ENCODE assay signal across 8 cellular contexts in the genomic region with DNA sequence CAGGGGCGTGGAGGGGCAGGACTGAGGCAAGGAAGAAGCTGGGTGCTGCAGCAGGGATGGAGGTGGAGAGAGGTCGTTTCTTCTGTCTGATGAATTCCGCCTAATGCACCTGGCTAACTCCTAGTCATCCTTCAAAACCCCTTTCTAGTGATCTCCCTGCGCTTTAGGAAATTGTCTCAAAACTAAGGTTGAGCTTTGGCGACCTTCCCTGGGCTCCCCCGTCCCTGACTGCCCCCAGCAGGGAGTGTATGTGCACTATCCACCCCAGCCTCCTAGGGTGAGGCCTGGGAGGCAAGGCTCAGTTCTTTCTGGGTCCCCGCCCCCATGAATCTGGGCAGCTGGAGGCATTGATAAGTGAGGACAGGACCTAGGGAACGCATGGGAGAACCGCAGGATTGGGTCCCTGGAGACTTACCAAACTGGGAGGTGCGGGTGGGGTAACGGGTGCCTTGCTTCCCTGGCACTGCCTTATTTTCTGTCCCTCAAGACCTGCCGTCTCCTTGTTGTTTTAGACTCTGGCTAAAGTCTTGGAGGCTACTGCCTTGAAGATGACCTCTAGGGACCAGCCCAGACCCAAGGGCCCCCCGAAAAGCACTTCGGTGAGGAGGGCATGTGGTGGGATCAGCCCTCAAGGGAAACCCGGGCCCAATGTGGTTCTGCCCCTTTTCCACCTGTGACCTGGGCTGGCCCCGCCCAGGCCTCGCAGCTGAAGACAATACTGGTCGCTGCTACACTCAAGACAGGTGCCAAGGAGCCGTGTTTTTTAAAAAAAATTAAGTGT. TPM values are rescaled to one million over a fixed set of nuclear protein-coding genes. Genes with fewer than 3 reads are reported as not detected.
DNase-seq lines count a peak whose midpoint lies in the region; ATAC-seq and TF ChIP-seq lines count a peak whose summit lies in the region.

No MANE protein-coding gene starts in this region.

- H3K4me2 ChIP-seq in DND-41 (ENCODE audit: insufficient read depth, low read length), result peak overlapping the region; percentile 90

- DNase-seq in DND-41 (no peak), osteocyte (ENCODE audit: extremely low spot score, unreplicated experiment) (no peak), erythroblast (lab: John Stamatoyannopoulos, UW) (no peak), glomerular visceral epithelial cell (ENCODE audit: extremely low spot score) (no peak)
- no peak for DNase-seq in central memory CD8-positive, alpha-beta T cell (ENCODE audit: low spot score in 2 of 2)
- DNase-seq in stimulated activated CD4-positive, alpha-beta T cell treated with anti-CD3 and anti-CD28 coated beads, Interleukin-4, amount 100 ng/mL, for 24 hours, result no peak

- no peaks in the 10 kb centered on the region for H3K79me2 ChIP-seq in DND-41 (ENCODE audit: insufficient read depth, low read length)

- no peak for TF ChIP-seq CTCF in DND-41 (IDR thresholded peaks at IDR 0.05; ENCODE audit: borderline replicate concordance, extremely low read depth, low read length, poor library complexity, severe bottlenecking)
- TF ChIP-seq CTCF in osteocyte (IDR thresholded peaks at IDR 0.05), result no peak

- H3K27ac Mint-ChIP-seq in IgD-negative memory B cell (peak overlapping the region; percentile 43 to 98 (median 67)), osteocyte (ENCODE audit: unreplicated experiment) (no peak overlapping the region)
- H3K27ac Mint-ChIP-seq in central memory CD8-positive, alpha-beta T cell (ENCODE audit: low read depth), result no peak overlapping the region

- no peaks in the 10 kb centered on the region for H3K27me3 ChIP-seq in DND-41 (ENCODE audit: insufficient read depth, low read length, poor library complexity)

- H3K36me3 Mint-ChIP-seq in IgD-negative memory B cell (no peaks in the 10 kb centered on the region), osteocyte (ENCODE audit: unreplicated experiment) (no peaks in the 10 kb centered on the region)
- peaks cover 3% of the 10 kb centered on the region for H3K36me3 Mint-ChIP-seq in central memory CD8-positive, alpha-beta T cell (ENCODE audit: insufficient read depth)

- H3K36me3 ChIP-seq in DND-41 (ENCODE audit: insufficient read depth, low read length), result no peaks in the 10 kb centered on the region

- peaks cover 6 to 15% (median 7%) of the 10 kb centered on the region in 3 donors for H3K4me1 Mint-ChIP-seq in IgD-negative memory B cell
- H3K4me1 Mint-ChIP-seq in central memory CD8-positive, alpha-beta T cell, result peaks cover 17% of the 10 kb centered on the region
- peaks cover 39% of the 10 kb centered on the region for H3K4me1 Mint-ChIP-seq in osteocyte (ENCODE audit: unreplicated experiment)

- H3K9me3 ChIP-seq in DND-41 (ENCODE audit: insufficient read depth, low read length, severe bottlenecking), result no peaks in the 10 kb centered on the region

- H2AFZ ChIP-seq in DND-41 (ENCODE audit: low read depth, low read length), result peak overlapping the region; percentile 57

- H3K9me3 Mint-ChIP-seq in IgD-negative memory B cell, result no peaks in the 10 kb centered on the region
- H3K9me3 Mint-ChIP-seq in central memory CD8-positive, alpha-beta T cell, result no peaks in the 10 kb centered on the region
- no peaks in the 10 kb centered on the region for H3K9me3 Mint-ChIP-seq in osteocyte (ENCODE audit: unreplicated experiment)

- H3K4me3 Mint-ChIP-seq in IgD-negative memory B cell, result peak overlapping the region in 1 of 4 donors; percentile 57
- peak overlapping the region; percentile 83 for H3K4me3 Mint-ChIP-seq in central memory CD8-positive, alpha-beta T cell
- peak overlapping the region; percentile 87 for H3K4me3 Mint-ChIP-seq in osteocyte (ENCODE audit: unreplicated experiment)

- TF ChIP-seq POLR2A in erythroblast (IDR thresholded peaks at IDR 0.05; ENCODE audit: low read length), result no peak

- ATAC-seq in DND-41 (ENCODE audit: insufficient read depth, low read depth), result no peak; the same call in 2 of the 3 replicates
- ATAC-seq in central memory CD8-positive, alpha-beta T cell (replicated peaks; ENCODE audit: extremely low read depth, poor library complexity, severe bottlenecking), result no peak
- no peak for ATAC-seq in GM21786 (IDR thresholded peaks at IDR 0.05; ENCODE audit: unreplicated experiment)

- H3K4me1 ChIP-seq in DND-41 (ENCODE audit: insufficient read depth, low read length), result peaks cover 18% of the 10 kb centered on the region

- H4K20me1 ChIP-seq in DND-41 (ENCODE audit: insufficient read depth, low read length), result no peaks in the 10 kb centered on the region

- H3K4me3 ChIP-seq in DND-41 (ENCODE audit: low read depth in 1 of 2, low read length in 2 of 2), result peak overlapping the region in 1 of 2 experiments; percentile 53; a peak in 2 of 4 replicates

- H3K27me3 Mint-ChIP-seq in IgD-negative memory B cell, result peaks cover 11% of the 10 kb centered on the region
- H3K27me3 Mint-ChIP-seq in central memory CD8-positive, alpha-beta T cell, result peaks cover 27% of the 10 kb centered on the region
- peaks cover 16% of the 10 kb centered on the region for H3K27me3 Mint-ChIP-seq in osteocyte (ENCODE audit: unreplicated experiment)

- no peak overlapping the region for H3K27ac ChIP-seq in DND-41 (ENCODE audit: low read length)

- H3K9ac ChIP-seq in DND-41 (ENCODE audit: low read depth, low read length), result 0 out of 2 replicates have a peak overlapping the region, but pooled peaks have one; percentile 5

RNA-seq across cellular contexts. Expression of gene TLE6, which starts 0.5 kb away (rescaled TPM):
- 0.16 TPM for polyA plus RNA-seq in IgD-negative memory B cell
- total RNA-seq in osteocyte, result 0.65 and 1.5 TPM in 2 replicates

RNA-seq across cellular contexts. Expression of gene ZNF77, which starts 33.1 kb away (rescaled TPM):
- polyA plus RNA-seq in IgD-negative memory B cell, result 1.7 TPM
- total RNA-seq in osteocyte, result 4.0 and 4.9 TPM in 2 replicates

RNA-seq across cellular contexts. Expression of gene TLE2, which starts 51.2 kb away (rescaled TPM):
- 0.56 TPM for polyA plus RNA-seq in IgD-negative memory B cell
- total RNA-seq in osteocyte, result 13.2 and 14.9 TPM in 2 replicates

Comparison
In these comparisons a context has a peak if more than half of its experiments do, and no peak if none do; other contexts are left out.
1. H3K27ac Mint-ChIP-seq: peak in IgD-negative memory B cell (3 of 3); none in central memory CD8-positive, alpha-beta T cell (single experiment) and osteocyte (single experiment).